Comparison of ENCODE assay signal across 9 cellular contexts in the genomic region with DNA sequence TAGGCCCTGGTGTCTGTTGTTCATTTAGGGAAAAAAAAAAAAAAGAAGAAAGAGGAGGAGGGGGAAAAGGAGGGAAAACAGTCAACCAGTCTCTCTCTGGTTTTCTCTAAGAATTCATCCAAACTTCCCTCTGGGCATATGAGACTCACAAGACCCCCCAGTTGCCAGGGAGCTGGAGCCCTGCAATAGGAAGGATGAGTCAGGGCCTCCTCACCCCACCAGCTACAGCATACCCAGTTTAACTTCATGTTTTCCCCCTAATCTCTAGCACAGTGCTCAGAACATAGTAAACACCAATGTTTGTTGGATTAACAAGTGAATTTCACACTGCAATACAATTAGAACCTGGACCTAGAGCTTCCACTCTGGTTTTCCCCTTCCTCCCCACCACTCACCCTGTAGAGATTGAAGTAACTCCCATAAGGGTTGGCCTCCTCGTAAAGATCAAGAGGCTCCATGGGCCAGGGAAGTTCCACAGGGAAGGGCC. TPM values are rescaled to one million over a fixed set of nuclear protein-coding genes. Genes with fewer than 3 reads are reported as not detected.
DNase-seq lines count a peak whose midpoint lies in the region; ATAC-seq, FAIRE-seq and TF ChIP-seq lines count a peak whose summit lies in the region.
"Had no signal": no experiment of that assay in that cellular context is flagged by ENCODE, and none has a peak within 500 bp of the region (broad histone marks: within the 10 kb centered on the region; RNA-seq: fewer than 3 reads in every experiment).

No MANE protein-coding gene starts in this region.

- ATAC-seq in GM18907 (IDR thresholded peaks at IDR 0.05; ENCODE audit: unreplicated experiment) (peak; percentile 19), IMR-90 (ENCODE audit: low read depth) (0 out of 2 replicates have a peak, but pooled peaks have one; percentile 8), HG03097 (IDR thresholded peaks at IDR 0.05; ENCODE audit: low FRiP score, unreplicated experiment) (no peak)

- no peaks in the 10 kb centered on the region for H3K79me1 ChIP-seq in IMR-90 (ENCODE audit: low read depth in 1 of 2, low read length in 2 of 2)

- TF ChIP-seq CTCF in IMR-90 (conservative IDR thresholded peaks at IDR 0.05; ENCODE audit: low read depth, low read length), result no peak
- no peak for TF ChIP-seq CTCF in bronchial epithelial cell (IDR thresholded peaks at IDR 0.05; ENCODE audit: insufficient read depth, low read length, severe bottlenecking)
- no peak for TF ChIP-seq CTCF in BE2C (IDR thresholded peaks at IDR 0.05; ENCODE audit: low read depth, low read length)

- BruUV-seq in IMR-90 (replicated peaks; lab: Mats Ljungman, UMichigan), result no TSS peak

- peak overlapping the region; percentile 46; the same call in 1 of the 2 replicates for H2BK120ac ChIP-seq in IMR-90 (ENCODE audit: low read depth, low read length)

- in situ Hi-C loops in IMR-90 (cut with MboI; ENCODE audit: low sequenced_read_pairs), result no loop called here

- H3K27me3 ChIP-seq in IMR-90 (ENCODE audit: control insufficient read depth, insufficient read depth, low read length) (peaks cover 3% of the 10 kb centered on the region; the same call in 1 of the 2 replicates), bronchial epithelial cell (ENCODE audit: control insufficient read depth, insufficient read depth, low read length) (no peaks in the 10 kb centered on the region), muscle layer of colon (ENCODE audit: control insufficient read depth in 1 of 2, insufficient read depth in 2 of 2, low read length in 2 of 2) (no peaks in the 10 kb centered on the region), BE2C (no peaks in the 10 kb centered on the region)

- intact Hi-C loops in IMR-90 (cut with micrococcal nuclease), result no loop called here

- H4K8ac ChIP-seq in IMR-90 (ENCODE audit: low read depth in 2 of 2, low read length in 2 of 2), result peak overlapping the region; percentile 82 to 97

- H2AK5ac ChIP-seq in IMR-90 (ENCODE audit: low read depth, low read length), result no peak overlapping the region

- peak overlapping the region; percentile 38; the same call in 1 of the 3 replicates for H2BK15ac ChIP-seq in IMR-90 (ENCODE audit: low read depth, low read length)

- peaks cover 5% of the 10 kb centered on the region for H3K9me1 ChIP-seq in IMR-90 (ENCODE audit: insufficient read depth, low read length)

- peaks cover 6% of the 10 kb centered on the region for H3K4me1 ChIP-seq in IMR-90 (ENCODE audit: control insufficient read depth, insufficient read depth, low read length)
- no peaks in the 10 kb centered on the region for H3K4me1 ChIP-seq in muscle layer of colon (ENCODE audit: insufficient read depth, low read length)
- H3K4me1 ChIP-seq in BE2C, result no peaks in the 10 kb centered on the region

- FAIRE-seq in bronchial epithelial cell (lab: Jason Lieb, UNC), result no peak

- H3K9me3 ChIP-seq in IMR-90 (ENCODE audit: control insufficient read depth, insufficient read depth, low read length) (no peaks in the 10 kb centered on the region), muscle layer of colon (ENCODE audit: low read length) (no peaks in the 10 kb centered on the region), BE2C (no peaks in the 10 kb centered on the region)

- no peak overlapping the region for H3K4me3 ChIP-seq in IMR-90 (ENCODE audit: insufficient read depth, low read depth, low read length)
- no peak overlapping the region for H3K4me3 ChIP-seq in bronchial epithelial cell (ENCODE audit: low read depth, low read length)
- peak overlapping the region in 1 of 2 donors; percentile 11 for H3K4me3 ChIP-seq in muscle layer of colon (ENCODE audit: low read depth in 1 of 2, low read length in 2 of 2)
- H3K4me3 ChIP-seq in BE2C (ENCODE audit: low read depth, low read length), result no peak overlapping the region

- peak overlapping the region; percentile 12 for H3K23ac ChIP-seq in IMR-90 (ENCODE audit: low read depth, low read length)

- peak overlapping the region; percentile 20 for H3K18ac ChIP-seq in IMR-90 (ENCODE audit: low read depth, low read length)

- H3K36me3 ChIP-seq in IMR-90 (ENCODE audit: control insufficient read depth, insufficient read depth, low read length) (no peaks in the 10 kb centered on the region), bronchial epithelial cell (ENCODE audit: control insufficient read depth, insufficient read depth, low read length) (peaks cover 5% of the 10 kb centered on the region), muscle layer of colon (ENCODE audit: insufficient read depth, low read length) (no peaks in the 10 kb centered on the region), BE2C (no peaks in the 10 kb centered on the region)

- H4K20me1 ChIP-seq in IMR-90 (ENCODE audit: insufficient read depth, low read length), result no peaks in the 10 kb centered on the region

- no CpG with 5 or more reads among the region's 1 CpG for WGBS in IMR-90 (ENCODE audit: extremely low coverage in 2 of 2, insufficient read length in 1 of 2), 2 experiments

- CTCF ChIA-PET in IMR-90 (lab: Yijun Ruan, JAX), result no interaction called here

- H3K9ac ChIP-seq in IMR-90 (ENCODE audit: low read depth, low read length), result no peak overlapping the region
- H3K9ac ChIP-seq in muscle layer of colon (ENCODE audit: low read length), result no peak overlapping the region

- no peak overlapping the region; the same call in 1 of the 2 replicates for H3K14ac ChIP-seq in IMR-90 (replicated peaks; ENCODE audit: low read depth, low read length)

- peak overlapping the region; percentile 58; the same call in 1 of the 2 replicates for H4K91ac ChIP-seq in IMR-90 (ENCODE audit: insufficient read depth, low read depth, low read length)

- H2AK9ac ChIP-seq in IMR-90 (replicated peaks; ENCODE audit: low read depth, low read length, poor library complexity), result peak overlapping the region; percentile 57

- H4K5ac ChIP-seq in IMR-90 (ENCODE audit: low read depth, low read length), result peak overlapping the region; percentile 73

- H3K27ac ChIP-seq in IMR-90 (ENCODE audit: insufficient read depth, low read length) (peak overlapping the region; percentile 69), muscle layer of colon (ENCODE audit: low read depth, low read length) (peak overlapping the region; percentile 63)

- peak overlapping the region; percentile 45; the same call in 1 of the 2 replicates for H2BK20ac ChIP-seq in IMR-90 (ENCODE audit: low read depth, low read length)

- peak overlapping the region; percentile 38 for H2BK5ac ChIP-seq in IMR-90 (ENCODE audit: low read depth, low read length, poor library complexity, severe bottlenecking)

- dilution Hi-C loops in IMR-90 (cut with HindIII; ENCODE audit: low sequenced_read_pairs, unreplicated experiment), result no loop called here

- peak overlapping the region; percentile 31 for H3K4ac ChIP-seq in IMR-90 (ENCODE audit: low read depth, low read length)

- H3K4me2 ChIP-seq in IMR-90 (ENCODE audit: low read depth, low read length), result no peak overlapping the region; the same call in 1 of the 2 replicates

- H2AFZ ChIP-seq in IMR-90 (replicated peaks; ENCODE audit: low read length, poor library complexity), result peak overlapping the region; percentile 85

- no peak overlapping the region for H3K56ac ChIP-seq in IMR-90 (ENCODE audit: extremely low read depth, insufficient read depth, low read length)

- DNase-seq in IMR-90 (peak; percentile 21), bronchial epithelial cell (ENCODE audit: low read depth) (peak; percentile 40), activated gamma-delta T cell treated with Interleukin-2 at 50 U/mL for 16 hours (no peak), cerebellar cortex (ENCODE audit: low spot score) (no peak), BE2C (no peak)

- no peak for TF ChIP-seq RAD21 in IMR-90 (IDR thresholded peaks at IDR 0.05; ENCODE audit: low read length)

- POLR2A ChIA-PET in IMR-90 (lab: Charles Lee; ENCODE audit: unreplicated experiment), result no interaction called here

- TF ChIP-seq POLR2A in IMR-90 (IDR thresholded peaks at IDR 0.05; ENCODE audit: low read depth, low read length), result no peak

TF ChIP-seq in IMR-90, 13 proteins besides CTCF, POLR2A, EP300 and RAD21:
- TF ChIP-seq FOS (IDR thresholded peaks at IDR 0.05; ENCODE audit: low read depth, low read length) (no peak), MXI1 (IDR thresholded peaks at IDR 0.05; ENCODE audit: borderline replicate concordance, low read depth, low read length) (no peak), MAZ (IDR thresholded peaks at IDR 0.05; ENCODE audit: borderline replicate concordance, low read depth, low read length) (no peak)

RNA-seq across cellular contexts. Expression of gene F11R, which starts 7.8 kb away (rescaled TPM):
- total RNA-seq in IMR-90 (2012; rRNA removed) (0.83 and 2.2 TPM in 2 replicates), bronchial epithelial cell (269 and 280 TPM in 2 replicates)
- polyA plus RNA-seq in IMR-90 (2012; rRNA removed), result 0.47 and 0.79 TPM in 2 replicates
- 0.78 and 2.0 TPM in 2 replicates for polyA plus RNA-seq in IMR-90 (2012; cell fraction: cytosol; rRNA removed)
- 0.44 and 0.60 TPM in 2 replicates for polyA plus RNA-seq in IMR-90 (2012; cell fraction: nucleus; rRNA removed; ENCODE audit: low replicate concordance)
- 0.54 TPM for polyA plus RNA-seq in BE2C (2012; ENCODE audit: insufficient read depth, insufficient read length, low read depth)

RNA-seq across cellular contexts. Expression of gene TSTD1, which starts 25.6 kb away (rescaled TPM):
- total RNA-seq in IMR-90 (2012; rRNA removed), result not detected in 2 replicates
- polyA plus RNA-seq in IMR-90 (2012; rRNA removed), result 0.21 TPM in 1 of 2 replicates, not detected in the other
- polyA plus RNA-seq in IMR-90 (2012; cell fraction: cytosol; rRNA removed), result 0.49 TPM in 1 of 2 replicates, not detected in the other
- 0.25 and 0.46 TPM in 2 replicates for polyA plus RNA-seq in IMR-90 (2012; cell fraction: nucleus; rRNA removed; ENCODE audit: low replicate concordance)
- total RNA-seq in bronchial epithelial cell, result 55.5 and 87.1 TPM in 2 replicates
- polyA plus RNA-seq in BE2C (2012; ENCODE audit: insufficient read depth, insufficient read length, low read depth), result not detected

RNA-seq across cellular contexts. Expression of gene USF1, which starts 32.6 kb away (rescaled TPM):
- total RNA-seq in IMR-90 (2012; rRNA removed), result 62.2 and 78.9 TPM in 2 replicates
- polyA plus RNA-seq in IMR-90 (2012; rRNA removed), result 34.6 and 37.1 TPM in 2 replicates
- 14.0 and 18.6 TPM in 2 replicates for polyA plus RNA-seq in IMR-90 (2012; cell fraction: cytosol; rRNA removed)
- 122 and 130 TPM in 2 replicates for polyA plus RNA-seq in IMR-90 (2012; cell fraction: nucleus; rRNA removed; ENCODE audit: low replicate concordance)
- total RNA-seq in bronchial epithelial cell, result 58.4 and 70.2 TPM in 2 replicates
- 83.8 TPM for polyA plus RNA-seq in BE2C (2012; ENCODE audit: insufficient read depth, insufficient read length, low read depth)

RNA-seq across cellular contexts. Expression of gene ARHGAP30, which starts 56.5 kb away (rescaled TPM):
- total RNA-seq in IMR-90 (2012; rRNA removed) (not detected in 2 replicates), bronchial epithelial cell (1.3 and 3.1 TPM in 2 replicates)
- 0.02 and 0.03 TPM in 2 replicates for polyA plus RNA-seq in IMR-90 (2012; rRNA removed)
- not detected in 2 replicates for polyA plus RNA-seq in IMR-90 (2012; cell fraction: cytosol; rRNA removed)
- 0.05 TPM in 1 of 2 replicates, not detected in the other for polyA plus RNA-seq in IMR-90 (2012; cell fraction: nucleus; rRNA removed; ENCODE audit: low replicate concordance)
- 0.56 TPM for polyA plus RNA-seq in BE2C (2012; ENCODE audit: insufficient read depth, insufficient read length, low read depth)

RNA-seq across cellular contexts. Expression of gene ITLN2, which starts 58.5 kb away (rescaled TPM):
- total RNA-seq in IMR-90 (2012; rRNA removed) (not detected in 2 replicates), bronchial epithelial cell (0.26 TPM in 1 of 2 replicates, not detected in the other)
- not detected in 2 replicates for polyA plus RNA-seq in IMR-90 (2012; rRNA removed)
- not detected in 2 replicates for polyA plus RNA-seq in IMR-90 (2012; cell fraction: cytosol; rRNA removed)
- polyA plus RNA-seq in IMR-90 (2012; cell fraction: nucleus; rRNA removed; ENCODE audit: low replicate concordance), result not detected in 2 replicates
- polyA plus RNA-seq in BE2C (2012; ENCODE audit: insufficient read depth, insufficient read length, low read depth), result not detected
- total RNA-seq: T-helper 1 cell treated with Interleukin-12 subunit alpha and Interleukin-12 subunit beta and Interleukin-4 antibody, amounts not matched to agents 30 ng/mL and 1 ng/mL, for 36 hours had no signal

Comparison
In these comparisons a context has a peak if more than half of its experiments do, and no peak if none do; other contexts are left out.
1. DNase-seq: peak in IMR-90 (single experiment) and bronchial epithelial cell (single experiment); none in activated gamma-delta T cell treated with Interleukin-2 at 50 U/mL for 16 hours (single experiment), cerebellar cortex (single experiment) and BE2C (single experiment).
2. RNA of gene F11R, which starts 7.8 kb away (total RNA-seq): 269 to 280 TPM in bronchial epithelial cell; 0.83 to 2.2 TPM in IMR-90; every median in the first group is over 10 times any median in the second.
3. RNA of gene TSTD1, which starts 25.6 kb away (total RNA-seq): 55.5 to 87.1 TPM in bronchial epithelial cell; not detected in IMR-90; every median in the first group is over 10 times any median in the second.